In the genomic region with DNA sequence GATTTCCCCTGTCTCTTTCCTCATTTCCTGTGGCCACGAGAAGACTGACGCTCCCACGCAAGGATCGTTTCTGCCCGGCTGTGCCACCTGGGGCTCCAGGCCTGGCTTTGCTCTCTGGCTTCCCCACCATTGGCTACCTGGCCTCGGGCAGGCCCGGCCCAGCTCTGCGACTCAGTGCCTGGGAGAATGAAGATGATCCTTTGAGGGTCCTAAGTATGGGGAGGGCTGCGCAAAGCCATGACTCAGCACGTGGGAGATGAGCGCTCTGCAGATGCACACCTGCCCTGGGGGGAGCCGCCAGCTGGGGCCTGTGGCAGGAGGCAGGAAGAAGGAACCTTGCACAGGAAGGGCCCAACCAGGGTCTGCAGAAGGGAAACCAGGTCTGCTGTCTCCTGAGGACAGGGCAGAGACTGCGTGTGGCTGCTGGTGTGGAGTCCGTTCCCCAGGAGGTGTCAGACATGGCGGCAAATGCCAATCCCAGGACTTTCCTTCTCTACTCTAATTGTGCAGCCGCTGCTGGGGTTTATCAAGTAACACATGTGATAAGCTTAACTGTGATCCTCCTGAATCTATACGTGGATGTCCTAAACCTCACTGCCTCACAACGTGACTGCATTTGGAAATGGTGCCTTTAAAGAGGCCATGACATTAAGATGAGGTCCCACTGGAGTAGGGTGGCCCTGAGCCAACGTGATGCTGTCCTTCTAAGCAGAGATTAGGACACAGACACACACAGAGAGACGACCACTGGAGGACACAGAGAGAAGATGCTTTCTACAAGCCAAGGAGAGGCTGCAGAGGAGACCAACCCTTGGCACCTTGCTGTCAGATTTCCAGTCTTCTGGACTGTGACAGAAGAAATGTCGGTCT, we compare ENCODE assay signal across 8 cellular contexts. TPM values are rescaled to one million over a fixed set of nuclear protein-coding genes. Genes with fewer than 3 reads are reported as not detected.
DNase-seq lines count a peak whose midpoint lies in the region; ATAC-seq lines count a peak whose summit lies in the region.
"Had no signal": no experiment of that assay in that cellular context is flagged by ENCODE, and none has a peak within 500 bp of the region (broad histone marks: within the 10 kb centered on the region; RNA-seq: fewer than 3 reads in every experiment).

No MANE protein-coding gene starts in this region.

- no peaks in the 10 kb centered on the region for H3K36me3 ChIP-seq in KOPT-K1 (ENCODE audit: insufficient read depth, low read length)

- H3K27ac Mint-ChIP-seq in activated naive CD4-positive, alpha-beta T cell treated with anti-CD3 and anti-CD28 coated beads, Interleukin-2, amount 50 U/mL, for 72 hours = peak overlapping the region; percentile 85 to 99

- no peaks in the 10 kb centered on the region for H3K9me3 Mint-ChIP-seq in activated naive CD4-positive, alpha-beta T cell treated with anti-CD3 and anti-CD28 coated beads, Interleukin-2, amount 50 U/mL, for 72 hours

- peaks cover 19 to 61% of the 10 kb centered on the region in 2 donors for H3K36me3 Mint-ChIP-seq in activated naive CD4-positive, alpha-beta T cell treated with anti-CD3 and anti-CD28 coated beads, Interleukin-2, amount 50 U/mL, for 72 hours

- peak in 1 of 2 donors; percentile 51 for DNase-seq in activated naive CD4-positive, alpha-beta T cell treated with anti-CD3 and anti-CD28 coated beads, Interleukin-2, amount 50 U/mL, for 72 hours (ENCODE audit: low spot score in 2 of 2)
- no peak for DNase-seq in epidermal melanocyte (ENCODE audit: insufficient read length, low spot score)
- DNase-seq in dedifferentiated amniotic fluid mesenchymal stem cell (ENCODE audit: extremely low spot score) = no peak
- no peak for DNase-seq in DMS 273 treated with DMSO at 0.1 percent for 48 hours (lab: John Stamatoyannopoulos, UW)

- peak overlapping the region; percentile 93 for H3K27ac ChIP-seq in KOPT-K1 (ENCODE audit: low read depth, low read length, poor library complexity, severe bottlenecking)
- H3K27ac ChIP-seq in skin epidermis = peak overlapping the region in 14 of 21 experiments; percentile 2 to 95 (median 78)

- no peaks in the 10 kb centered on the region for H3K9me3 ChIP-seq in KOPT-K1 (ENCODE audit: insufficient read depth, low read length, poor library complexity, severe bottlenecking)

- ATAC-seq in GM19023 (IDR thresholded peaks at IDR 0.05; ENCODE audit: unreplicated experiment) = peak; percentile 19
- no peak for ATAC-seq in activated naive CD4-positive, alpha-beta T cell treated with anti-CD3 and anti-CD28 coated beads, Interleukin-2, amount 50 U/mL, for 72 hours
- ATAC-seq: K562 had no signal

- no peak overlapping the region for H3K4me3 ChIP-seq in skin epidermis
- H3K4me3 ChIP-seq: K562 had no signal

RNA-seq across cellular contexts. Expression of gene MBP, which starts 32.8 kb away (rescaled TPM):
- total RNA-seq in activated naive CD4-positive, alpha-beta T cell treated with anti-CD3 and anti-CD28 coated beads, Interleukin-2, amount 50 U/mL, for 72 hours = 10 to 100 TPM; 52.2 to 60.0 TPM
